In the genomic region with DNA sequence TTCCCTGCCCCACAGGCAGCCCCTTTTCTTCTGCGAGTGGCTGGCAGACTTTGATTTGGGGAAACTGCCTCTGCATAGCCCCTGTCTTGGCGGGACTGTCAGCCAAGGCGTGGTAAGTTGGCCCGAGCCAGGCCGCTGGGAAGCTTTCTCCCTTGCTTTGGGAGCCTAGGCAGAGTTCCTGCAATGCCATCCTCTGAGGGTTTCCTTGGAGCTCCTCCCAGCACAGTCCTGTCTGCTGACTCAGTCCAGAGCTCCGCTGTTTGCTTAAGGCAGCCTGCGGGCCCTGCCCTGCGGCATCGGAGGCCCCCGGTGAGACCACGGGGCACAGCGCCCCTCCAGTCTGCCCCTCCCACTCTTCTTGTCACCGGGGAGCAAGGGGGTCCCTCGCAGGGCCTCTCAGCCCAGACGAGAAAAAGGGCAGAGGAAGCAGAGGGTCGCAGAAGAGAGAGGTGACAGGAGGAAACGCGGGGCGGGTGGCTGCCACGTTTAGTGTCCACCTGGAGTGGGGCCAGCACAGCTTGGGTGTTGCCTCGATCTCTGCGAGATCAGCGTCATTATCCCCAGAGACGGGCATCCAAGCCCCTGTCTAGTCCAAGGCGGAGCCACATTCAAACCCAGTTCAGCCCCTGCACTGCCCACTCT, we compare ENCODE assay signal across 8 cellular contexts. TPM values are rescaled to one million over a fixed set of nuclear protein-coding genes. Genes with fewer than 3 reads are reported as not detected.
DNase-seq lines count a peak whose midpoint lies in the region; ATAC-seq and TF ChIP-seq lines count a peak whose summit lies in the region.

No MANE protein-coding gene starts in this region.

- in situ Hi-C loops in Panc1 (cut with HindIII; ENCODE audit: low pct_unique_long_range_greater_than_20kb, low sequenced_read_pairs): no loop called here

- intact Hi-C loops in Panc1 (cut with micrococcal nuclease; ENCODE audit: unreplicated experiment): loop anchor here (5.0 kb wide), 1 partner anchor 45 kb away; no protein-coding TSS in a partner anchor

- H3K27ac ChIP-seq in Panc1 (ENCODE audit: low read length): peak overlapping the region; percentile 78
- peak overlapping the region; percentile 71 for H3K27ac ChIP-seq in rectal smooth muscle tissue (ENCODE audit: low read depth, low read length)

- no peaks in the 10 kb centered on the region for H3K9me3 ChIP-seq in Panc1 (ENCODE audit: control insufficient read depth, insufficient read depth, low read depth, low read length)

- peak overlapping the region; percentile 10 to 50; a peak in 3 of 4 replicates for H3K4me3 ChIP-seq in Panc1 (ENCODE audit: low read depth in 2 of 2, low read length in 2 of 2)
- H3K4me3 ChIP-seq in rectal smooth muscle tissue (ENCODE audit: low read length): peak overlapping the region; percentile 22

- BruUV-seq in Panc1 (replicated peaks; lab: Mats Ljungman, UMichigan): no TSS peak

- CTCF ChIA-PET in Panc1 (lab: Charles Lee): interaction anchor here (0.9 to 1.0 kb wide), 2 partner anchors 68 to 158 kb away, joined by 3 read pairs; no protein-coding TSS in a partner anchor

- POLR2A ChIA-PET in Panc1 (lab: Charles Lee): no interaction called here

- TF ChIP-seq CTCF in Panc1 (IDR thresholded peaks at IDR 0.05): no peak

- ATAC-seq in Panc1 (peak; percentile 84), HG02973 (IDR thresholded peaks at IDR 0.05; ENCODE audit: unreplicated experiment) (no peak), HG03571 (IDR thresholded peaks at IDR 0.05; ENCODE audit: unreplicated experiment) (no peak)

- peaks cover 52% of the 10 kb centered on the region for H3K4me1 ChIP-seq in Panc1 (ENCODE audit: control insufficient read depth, insufficient read depth, low read length)
- H3K4me1 ChIP-seq in rectal smooth muscle tissue (ENCODE audit: control insufficient read depth, insufficient read depth, low read length): peaks cover 32% of the 10 kb centered on the region

- H3K27me3 ChIP-seq in Panc1 (ENCODE audit: control insufficient read depth, insufficient read depth, low read length): no peaks in the 10 kb centered on the region
- H3K27me3 ChIP-seq in rectal smooth muscle tissue (ENCODE audit: control insufficient read depth, insufficient read depth, low read length): no peaks in the 10 kb centered on the region

- DNase-seq in ELR (ENCODE audit: low read depth): peak; percentile 87
- DNase-seq in Panc1 (ENCODE audit: low read depth, low spot score): peak; percentile 73
- DNase-seq in globus pallidus (ENCODE audit: low spot score): peak; percentile 37
- no peak for DNase-seq in SIG-M5 (lab: John Stamatoyannopoulos, UW)
- no peak for DNase-seq in NCI-H524 treated with DMSO at 0.1 percent for 48 hours (lab: John Stamatoyannopoulos, UW)

- H3K9ac ChIP-seq in rectal smooth muscle tissue (ENCODE audit: low read length): no peak overlapping the region

- H3K36me3 ChIP-seq in Panc1 (ENCODE audit: control insufficient read depth, insufficient read depth, low read length): no peaks in the 10 kb centered on the region
- H3K36me3 ChIP-seq in rectal smooth muscle tissue (ENCODE audit: control insufficient read depth, insufficient read depth, low read length): no peaks in the 10 kb centered on the region

RNA-seq across cellular contexts. Expression of a gene that starts 58.9 kb away (rescaled TPM):
- 33.2 TPM for total RNA-seq in Panc1 (2021; ENCODE audit: unreplicated experiment)
- 22.3 TPM for polyA plus RNA-seq in Panc1 (2012; ENCODE audit: insufficient read length)

Comparison
In these comparisons a context has a peak if more than half of its experiments do, and no peak if none do; other contexts are left out.
1. DNase-seq: peak in ELR (single experiment), Panc1 (single experiment) and globus pallidus (single experiment); none in SIG-M5 (single experiment) and NCI-H524 treated with DMSO at 0.1 percent for 48 hours (single experiment).